In the genomic region with DNA sequence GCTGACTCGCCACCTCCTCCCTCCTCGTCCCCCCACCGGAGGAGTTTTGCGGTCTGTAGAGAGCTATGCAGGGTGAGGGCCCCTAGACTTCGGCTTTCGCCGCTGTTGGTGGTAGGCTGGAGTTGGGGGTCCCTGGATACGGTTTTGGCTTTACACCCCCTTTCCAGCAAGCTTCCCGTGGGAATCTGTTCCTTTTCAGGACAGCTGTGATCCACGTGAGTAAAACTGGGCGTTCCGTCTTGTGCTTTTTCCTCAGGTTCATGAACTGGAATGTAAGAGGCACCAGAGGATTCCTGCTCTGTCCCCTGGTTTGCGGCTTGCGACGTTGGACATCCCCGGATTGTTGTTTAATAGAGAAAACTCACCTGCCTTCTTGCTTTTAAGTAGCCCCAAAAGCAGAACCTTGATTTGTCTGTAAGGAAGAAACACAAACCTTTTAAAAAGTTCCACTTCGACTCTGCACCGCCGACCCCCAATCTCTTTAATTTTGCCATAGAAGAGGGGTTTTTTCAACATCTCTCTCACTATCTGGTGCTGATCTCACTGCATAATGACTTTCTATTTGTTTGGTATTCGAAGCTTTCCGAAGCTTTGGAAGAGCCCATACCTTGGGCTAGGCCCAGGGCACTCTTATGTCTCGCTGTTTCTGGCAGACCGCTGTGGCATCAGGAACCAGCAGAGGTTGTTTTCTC, we compare ENCODE assay signal across 1 cellular context.
TF ChIP-seq lines count a peak whose summit lies in the region.

No MANE protein-coding gene starts in this region.

TF ChIP-seq in K562, 482 proteins besides CTCF, POLR2A, EP300 and RAD21 (continues in another document):
- TF ChIP-seq, protein P1, sequence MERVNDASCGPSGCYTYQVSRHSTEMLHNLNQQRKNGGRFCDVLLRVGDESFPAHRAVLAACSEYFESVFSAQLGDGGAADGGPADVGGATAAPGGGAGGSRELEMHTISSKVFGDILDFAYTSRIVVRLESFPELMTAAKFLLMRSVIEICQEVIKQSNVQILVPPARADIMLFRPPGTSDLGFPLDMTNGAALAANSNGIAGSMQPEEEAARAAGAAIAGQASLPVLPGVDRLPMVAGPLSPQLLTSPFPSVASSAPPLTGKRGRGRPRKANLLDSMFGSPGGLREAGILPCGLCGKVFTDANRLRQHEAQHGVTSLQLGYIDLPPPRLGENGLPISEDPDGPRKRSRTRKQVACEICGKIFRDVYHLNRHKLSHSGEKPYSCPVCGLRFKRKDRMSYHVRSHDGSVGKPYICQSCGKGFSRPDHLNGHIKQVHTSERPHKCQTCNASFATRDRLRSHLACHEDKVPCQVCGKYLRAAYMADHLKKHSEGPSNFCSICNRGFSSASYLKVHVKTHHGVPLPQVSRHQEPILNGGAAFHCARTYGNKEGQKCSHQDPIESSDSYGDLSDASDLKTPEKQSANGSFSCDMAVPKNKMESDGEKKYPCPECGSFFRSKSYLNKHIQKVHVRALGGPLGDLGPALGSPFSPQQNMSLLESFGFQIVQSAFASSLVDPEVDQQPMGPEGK (CRISPR knock-in tag; IDR thresholded peaks at IDR 0.05; ENCODE audit: borderline replicate concordance) = no peak
- TF ChIP-seq, protein P2, sequence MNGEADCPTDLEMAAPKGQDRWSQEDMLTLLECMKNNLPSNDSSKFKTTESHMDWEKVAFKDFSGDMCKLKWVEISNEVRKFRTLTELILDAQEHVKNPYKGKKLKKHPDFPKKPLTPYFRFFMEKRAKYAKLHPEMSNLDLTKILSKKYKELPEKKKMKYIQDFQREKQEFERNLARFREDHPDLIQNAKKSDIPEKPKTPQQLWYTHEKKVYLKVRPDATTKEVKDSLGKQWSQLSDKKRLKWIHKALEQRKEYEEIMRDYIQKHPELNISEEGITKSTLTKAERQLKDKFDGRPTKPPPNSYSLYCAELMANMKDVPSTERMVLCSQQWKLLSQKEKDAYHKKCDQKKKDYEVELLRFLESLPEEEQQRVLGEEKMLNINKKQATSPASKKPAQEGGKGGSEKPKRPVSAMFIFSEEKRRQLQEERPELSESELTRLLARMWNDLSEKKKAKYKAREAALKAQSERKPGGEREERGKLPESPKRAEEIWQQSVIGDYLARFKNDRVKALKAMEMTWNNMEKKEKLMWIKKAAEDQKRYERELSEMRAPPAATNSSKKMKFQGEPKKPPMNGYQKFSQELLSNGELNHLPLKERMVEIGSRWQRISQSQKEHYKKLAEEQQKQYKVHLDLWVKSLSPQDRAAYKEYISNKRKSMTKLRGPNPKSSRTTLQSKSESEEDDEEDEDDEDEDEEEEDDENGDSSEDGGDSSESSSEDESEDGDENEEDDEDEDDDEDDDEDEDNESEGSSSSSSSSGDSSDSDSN (IDR thresholded peaks at IDR 0.05; ENCODE audit: borderline replicate concordance in 1 of 2, low read depth in 2 of 2, low read length in 2 of 2) = 0 out of 4 replicates have a peak, but pooled peaks of 1 of the 2 experiments have one; percentile 57
- TF ChIP-seq, protein P3, sequence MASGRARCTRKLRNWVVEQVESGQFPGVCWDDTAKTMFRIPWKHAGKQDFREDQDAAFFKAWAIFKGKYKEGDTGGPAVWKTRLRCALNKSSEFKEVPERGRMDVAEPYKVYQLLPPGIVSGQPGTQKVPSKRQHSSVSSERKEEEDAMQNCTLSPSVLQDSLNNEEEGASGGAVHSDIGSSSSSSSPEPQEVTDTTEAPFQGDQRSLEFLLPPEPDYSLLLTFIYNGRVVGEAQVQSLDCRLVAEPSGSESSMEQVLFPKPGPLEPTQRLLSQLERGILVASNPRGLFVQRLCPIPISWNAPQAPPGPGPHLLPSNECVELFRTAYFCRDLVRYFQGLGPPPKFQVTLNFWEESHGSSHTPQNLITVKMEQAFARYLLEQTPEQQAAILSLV (tag; IDR thresholded peaks at IDR 0.05) = no peak
- TF ChIP-seq ZFP1 (CRISPR knock-in tag; IDR thresholded peaks at IDR 0.05) = no peak
- TF ChIP-seq, protein P4, sequence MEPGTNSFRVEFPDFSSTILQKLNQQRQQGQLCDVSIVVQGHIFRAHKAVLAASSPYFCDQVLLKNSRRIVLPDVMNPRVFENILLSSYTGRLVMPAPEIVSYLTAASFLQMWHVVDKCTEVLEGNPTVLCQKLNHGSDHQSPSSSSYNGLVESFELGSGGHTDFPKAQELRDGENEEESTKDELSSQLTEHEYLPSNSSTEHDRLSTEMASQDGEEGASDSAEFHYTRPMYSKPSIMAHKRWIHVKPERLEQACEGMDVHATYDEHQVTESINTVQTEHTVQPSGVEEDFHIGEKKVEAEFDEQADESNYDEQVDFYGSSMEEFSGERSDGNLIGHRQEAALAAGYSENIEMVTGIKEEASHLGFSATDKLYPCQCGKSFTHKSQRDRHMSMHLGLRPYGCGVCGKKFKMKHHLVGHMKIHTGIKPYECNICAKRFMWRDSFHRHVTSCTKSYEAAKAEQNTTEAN (CRISPR knock-in tag; IDR thresholded peaks at IDR 0.05) = no peak
- no peak for TF ChIP-seq ZKSCAN8 (CRISPR knock-in tag; IDR thresholded peaks at IDR 0.05)
- TF ChIP-seq MBD2 (IDR thresholded peaks at IDR 0.05; ENCODE audit: borderline replicate concordance, low read depth) = peak; percentile 26; the same call in 1 of the 2 replicates
- TF ChIP-seq ZNF316 (IDR thresholded peaks at IDR 0.05) = no peak; the same call in 1 of the 2 replicates
- no peak for TF ChIP-seq PHF20 (IDR thresholded peaks at IDR 0.05; ENCODE audit: partially characterized antibody)
- TF ChIP-seq, protein P5, sequence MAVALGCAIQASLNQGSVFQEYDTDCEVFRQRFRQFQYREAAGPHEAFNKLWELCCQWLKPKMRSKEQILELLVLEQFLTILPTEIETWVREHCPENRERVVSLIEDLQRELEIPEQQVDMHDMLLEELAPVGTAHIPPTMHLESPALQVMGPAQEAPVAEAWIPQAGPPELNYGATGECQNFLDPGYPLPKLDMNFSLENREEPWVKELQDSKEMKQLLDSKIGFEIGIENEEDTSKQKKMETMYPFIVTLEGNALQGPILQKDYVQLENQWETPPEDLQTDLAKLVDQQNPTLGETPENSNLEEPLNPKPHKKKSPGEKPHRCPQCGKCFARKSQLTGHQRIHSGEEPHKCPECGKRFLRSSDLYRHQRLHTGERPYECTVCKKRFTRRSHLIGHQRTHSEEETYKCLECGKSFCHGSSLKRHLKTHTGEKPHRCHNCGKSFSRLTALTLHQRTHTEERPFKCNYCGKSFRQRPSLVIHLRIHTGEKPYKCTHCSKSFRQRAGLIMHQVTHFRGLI (CRISPR knock-in tag; IDR thresholded peaks at IDR 0.05) = no peak
- no peak for TF ChIP-seq SRSF9 (IDR thresholded peaks at IDR 0.05; ENCODE audit: borderline replicate concordance, low read depth, low read length)
- no peak for TF ChIP-seq HDAC3 (IDR thresholded peaks at IDR 0.05; ENCODE audit: borderline replicate concordance, partially characterized antibody)
- TF ChIP-seq, protein P6, sequence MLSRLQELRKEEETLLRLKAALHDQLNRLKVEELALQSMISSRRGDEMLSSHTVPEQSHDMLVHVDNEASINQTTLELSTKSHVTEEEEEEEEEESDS (CRISPR knock-in tag; IDR thresholded peaks at IDR 0.05) = no peak
- no peak for TF ChIP-seq NFE2 (IDR thresholded peaks at IDR 0.05; ENCODE audit: low read depth)
- no peak for TF ChIP-seq SRSF3 (IDR thresholded peaks at IDR 0.05; ENCODE audit: insufficient read depth, low read length)
- no peak for TF ChIP-seq ZNF77 (CRISPR knock-in tag; IDR thresholded peaks at IDR 0.05)
- TF ChIP-seq, protein P7, sequence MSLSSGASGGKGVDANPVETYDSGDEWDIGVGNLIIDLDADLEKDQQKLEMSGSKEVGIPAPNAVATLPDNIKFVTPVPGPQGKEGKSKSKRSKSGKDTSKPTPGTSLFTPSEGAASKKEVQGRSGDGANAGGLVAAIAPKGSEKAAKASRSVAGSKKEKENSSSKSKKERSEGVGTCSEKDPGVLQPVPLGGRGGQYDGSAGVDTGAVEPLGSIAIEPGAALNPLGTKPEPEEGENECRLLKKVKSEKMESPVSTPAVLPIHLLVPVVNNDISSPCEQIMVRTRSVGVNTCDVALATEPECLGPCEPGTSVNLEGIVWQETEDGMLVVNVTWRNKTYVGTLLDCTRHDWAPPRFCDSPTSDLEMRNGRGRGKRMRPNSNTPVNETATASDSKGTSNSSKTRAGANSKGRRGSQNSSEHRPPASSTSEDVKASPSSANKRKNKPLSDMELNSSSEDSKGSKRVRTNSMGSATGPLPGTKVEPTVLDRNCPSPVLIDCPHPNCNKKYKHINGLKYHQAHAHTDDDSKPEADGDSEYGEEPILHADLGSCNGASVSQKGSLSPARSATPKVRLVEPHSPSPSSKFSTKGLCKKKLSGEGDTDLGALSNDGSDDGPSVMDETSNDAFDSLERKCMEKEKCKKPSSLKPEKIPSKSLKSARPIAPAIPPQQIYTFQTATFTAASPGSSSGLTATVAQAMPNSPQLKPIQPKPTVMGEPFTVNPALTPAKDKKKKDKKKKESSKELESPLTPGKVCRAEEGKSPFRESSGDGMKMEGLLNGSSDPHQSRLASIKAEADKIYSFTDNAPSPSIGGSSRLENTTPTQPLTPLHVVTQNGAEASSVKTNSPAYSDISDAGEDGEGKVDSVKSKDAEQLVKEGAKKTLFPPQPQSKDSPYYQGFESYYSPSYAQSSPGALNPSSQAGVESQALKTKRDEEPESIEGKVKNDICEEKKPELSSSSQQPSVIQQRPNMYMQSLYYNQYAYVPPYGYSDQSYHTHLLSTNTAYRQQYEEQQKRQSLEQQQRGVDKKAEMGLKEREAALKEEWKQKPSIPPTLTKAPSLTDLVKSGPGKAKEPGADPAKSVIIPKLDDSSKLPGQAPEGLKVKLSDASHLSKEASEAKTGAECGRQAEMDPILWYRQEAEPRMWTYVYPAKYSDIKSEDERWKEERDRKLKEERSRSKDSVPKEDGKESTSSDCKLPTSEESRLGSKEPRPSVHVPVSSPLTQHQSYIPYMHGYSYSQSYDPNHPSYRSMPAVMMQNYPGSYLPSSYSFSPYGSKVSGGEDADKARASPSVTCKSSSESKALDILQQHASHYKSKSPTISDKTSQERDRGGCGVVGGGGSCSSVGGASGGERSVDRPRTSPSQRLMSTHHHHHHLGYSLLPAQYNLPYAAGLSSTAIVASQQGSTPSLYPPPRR (CRISPR knock-in tag; IDR thresholded peaks at IDR 0.05; ENCODE audit: borderline replicate concordance) = no peak
- TF ChIP-seq, protein P8, sequence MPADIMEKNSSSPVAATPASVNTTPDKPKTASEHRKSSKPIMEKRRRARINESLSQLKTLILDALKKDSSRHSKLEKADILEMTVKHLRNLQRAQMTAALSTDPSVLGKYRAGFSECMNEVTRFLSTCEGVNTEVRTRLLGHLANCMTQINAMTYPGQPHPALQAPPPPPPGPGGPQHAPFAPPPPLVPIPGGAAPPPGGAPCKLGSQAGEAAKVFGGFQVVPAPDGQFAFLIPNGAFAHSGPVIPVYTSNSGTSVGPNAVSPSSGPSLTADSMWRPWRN (IDR thresholded peaks at IDR 0.05; ENCODE audit: low read depth) = no peak
- TF ChIP-seq RAD51 (IDR thresholded peaks at IDR 0.05; ENCODE audit: borderline replicate concordance, low read depth) = no peak
- TF ChIP-seq CCNT2 (IDR thresholded peaks at IDR 0.05; ENCODE audit: borderline replicate concordance, extremely low read depth, insufficient read length, low read depth, low read length) = no peak
- TF ChIP-seq SIX5 (IDR thresholded peaks at IDR 0.05; ENCODE audit: borderline replicate concordance in 1 of 2, insufficient read depth in 1 of 2, low read depth in 1 of 2, low read length in 2 of 2) = no peak
- no peak for TF ChIP-seq RHOXF2B (CRISPR knock-in tag; conservative IDR thresholded peaks at IDR 0.05)
- TF ChIP-seq CXXC5 (CRISPR knock-in tag; IDR thresholded peaks at IDR 0.05) = no peak
- no peak for TF ChIP-seq RUNX1 (IDR thresholded peaks at IDR 0.05; ENCODE audit: low read depth)
- no peak for TF ChIP-seq RFX7 (CRISPR knock-in tag; IDR thresholded peaks at IDR 0.05)
- TF ChIP-seq KLF16 (IDR thresholded peaks at IDR 0.05) = no peak
- no peak for TF ChIP-seq SMC3 (conservative IDR thresholded peaks at IDR 0.05; ENCODE audit: insufficient read depth, low read depth, low read length)
- peak; percentile 30; the same call in 1 of the 2 replicates for TF ChIP-seq SUPT5H (IDR thresholded peaks at IDR 0.05)
- peak in 1 of 2 experiments; percentile 5; a peak in 1 of 4 replicates for TF ChIP-seq SIN3A (IDR thresholded peaks at IDR 0.05; ENCODE audit: borderline replicate concordance in 2 of 2, control insufficient read depth in 1 of 2, low read depth in 2 of 2, low read length in 2 of 2)
- TF ChIP-seq BHLHE40 (IDR thresholded peaks at IDR 0.05; ENCODE audit: low read length) = no peak
- TF ChIP-seq POLR2G (IDR thresholded peaks at IDR 0.05; ENCODE audit: low read depth, low read length) = peak; percentile 22
- TF ChIP-seq TEAD1 (CRISPR knock-in tag; IDR thresholded peaks at IDR 0.05) = no peak
- no peak for TF ChIP-seq PTRF (tag; IDR thresholded peaks at IDR 0.05)
- TF ChIP-seq HDAC2 (IDR thresholded peaks at IDR 0.05) = no peak
- TF ChIP-seq ZNF184 (CRISPR knock-in tag; IDR thresholded peaks at IDR 0.05) = no peak
- TF ChIP-seq SAP30 (IDR thresholded peaks at IDR 0.05; ENCODE audit: borderline replicate concordance, insufficient read depth, low read depth, low read length, poor library complexity, severe bottlenecking) = peak; percentile 53
- TF ChIP-seq MAFG (tag; conservative IDR thresholded peaks at IDR 0.05) = no peak
- no peak for TF ChIP-seq ELF1 (tag; IDR thresholded peaks at IDR 0.05)
- no peak for TF ChIP-seq STAT5B (CRISPR knock-in tag; IDR thresholded peaks at IDR 0.05)
- no peak for TF ChIP-seq ZKSCAN3 (CRISPR knock-in tag; IDR thresholded peaks at IDR 0.05)
- TF ChIP-seq CREM (IDR thresholded peaks at IDR 0.05; ENCODE audit: low read depth) = peak; percentile 1; the same call in 1 of the 2 replicates
- TF ChIP-seq, protein P9, sequence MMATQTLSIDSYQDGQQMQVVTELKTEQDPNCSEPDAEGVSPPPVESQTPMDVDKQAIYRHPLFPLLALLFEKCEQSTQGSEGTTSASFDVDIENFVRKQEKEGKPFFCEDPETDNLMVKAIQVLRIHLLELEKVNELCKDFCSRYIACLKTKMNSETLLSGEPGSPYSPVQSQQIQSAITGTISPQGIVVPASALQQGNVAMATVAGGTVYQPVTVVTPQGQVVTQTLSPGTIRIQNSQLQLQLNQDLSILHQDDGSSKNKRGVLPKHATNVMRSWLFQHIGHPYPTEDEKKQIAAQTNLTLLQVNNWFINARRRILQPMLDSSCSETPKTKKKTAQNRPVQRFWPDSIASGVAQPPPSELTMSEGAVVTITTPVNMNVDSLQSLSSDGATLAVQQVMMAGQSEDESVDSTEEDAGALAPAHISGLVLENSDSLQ (IDR thresholded peaks at IDR 0.05) = no peak
